In the genomic region with DNA sequence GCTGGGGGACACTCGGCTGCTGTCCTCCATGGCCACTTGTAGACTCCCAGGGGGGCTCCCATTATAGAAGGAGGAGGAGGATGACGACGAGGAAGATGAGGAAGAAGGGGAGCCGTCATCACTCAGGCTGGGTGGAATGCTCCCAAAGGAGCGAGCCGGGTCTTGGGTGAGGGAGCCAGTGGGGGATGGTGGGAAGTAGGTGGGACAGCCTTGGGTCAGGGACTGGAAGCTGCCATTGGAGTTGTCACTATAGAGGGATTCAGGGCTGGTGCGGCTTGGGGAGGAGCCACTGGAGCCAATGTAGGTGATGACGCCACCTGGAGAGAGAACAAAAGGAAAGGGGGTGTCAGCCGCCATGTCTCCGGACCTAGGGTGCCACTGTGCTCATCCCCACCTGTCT, we compare ENCODE assay signal across 10 cellular contexts. TPM values are rescaled to one million over a fixed set of nuclear protein-coding genes. Genes with fewer than 3 reads are reported as not detected.
DNase-seq lines count a peak whose midpoint lies in the region; ATAC-seq and TF ChIP-seq lines count a peak whose summit lies in the region.
"Had no signal": no experiment of that assay in that cellular context is flagged by ENCODE, and none has a peak within 500 bp of the region (broad histone marks: within the 10 kb centered on the region; RNA-seq: fewer than 3 reads in every experiment).

No MANE protein-coding gene starts in this region.

- no peak for TF ChIP-seq CTCF in GM12864 (IDR thresholded peaks at IDR 0.05; ENCODE audit: low read depth, low read length, missing control alignments)
- no peak for TF ChIP-seq CTCF in glutamatergic neuron (IDR thresholded peaks at IDR 0.05; ENCODE audit: partially characterized antibody, unreplicated experiment)

- ATAC-seq in T-helper 17 cell (no peak), GM19023 (IDR thresholded peaks at IDR 0.05; ENCODE audit: unreplicated experiment) (no peak)

- H3K27me3 Mint-ChIP-seq in T-helper 17 cell, result no peaks in the 10 kb centered on the region
- peaks cover 10% of the 10 kb centered on the region for H3K27me3 Mint-ChIP-seq in glutamatergic neuron (ENCODE audit: unreplicated experiment)

- H3K36me3 Mint-ChIP-seq in T-helper 17 cell (ENCODE audit: low read depth), result peaks cover 11% of the 10 kb centered on the region
- H3K36me3 Mint-ChIP-seq in glutamatergic neuron (ENCODE audit: unreplicated experiment), result no peaks in the 10 kb centered on the region

- peaks cover 5% of the 10 kb centered on the region for H3K9me3 Mint-ChIP-seq in glutamatergic neuron (ENCODE audit: unreplicated experiment)

- H3K4me3 Mint-ChIP-seq in T-helper 17 cell (peak overlapping the region; percentile 92), glutamatergic neuron (ENCODE audit: unreplicated experiment) (peak overlapping the region; percentile 52)

- H3K4me3 ChIP-seq in GM12864 (ENCODE audit: low read depth, low read length) (peak overlapping the region; percentile 46; the same call in 1 of the 2 replicates), skin epidermis (peak overlapping the region in 4 of 7 experiments; percentile 35 to 95 (median 74))

- H3K27ac Mint-ChIP-seq in T-helper 17 cell (peak overlapping the region; percentile 100), glutamatergic neuron (ENCODE audit: unreplicated experiment) (no peak overlapping the region)

- H3K9me3 ChIP-seq in T-helper 17 cell (ENCODE audit: control insufficient read depth, low read length, poor library complexity, severe bottlenecking), result no peaks in the 10 kb centered on the region

- H3K4me1 Mint-ChIP-seq in T-helper 17 cell, result peaks cover 73% of the 10 kb centered on the region
- H3K4me1 Mint-ChIP-seq in glutamatergic neuron (ENCODE audit: low read depth, unreplicated experiment), result peaks cover 28% of the 10 kb centered on the region

- H3K27ac ChIP-seq in skin epidermis, result peak overlapping the region in 20 of 21 experiments; percentile 35 to 99 (median 90)

- DNase-seq in GM12864 (ENCODE audit: low read depth), result no peak
- DNase-seq in T-helper 17 cell, result no peak
- no peak for DNase-seq in glutamatergic neuron
- no peak for DNase-seq in NCI-H1048 (lab: John Stamatoyannopoulos, UW)
- DNase-seq in NCI-H748 (lab: John Stamatoyannopoulos, UW; ENCODE audit: unreplicated experiment), result no peak
- no peak for DNase-seq in dedifferentiated amniotic fluid mesenchymal stem cell (ENCODE audit: extremely low spot score)
- DNase-seq: DMS79 treated with DMSO at 0.1 percent for 48 hours, NCI-H524 had no signal

RNA-seq across cellular contexts. Expression of a gene that starts 3.3 kb away (rescaled TPM):
- total RNA-seq in T-helper 17 cell (100 to 1,000 TPM; 102 to 145 TPM), glutamatergic neuron (ENCODE audit: unreplicated experiment) (1.3 TPM)

RNA-seq across cellular contexts. Expression of a gene that starts 24.7 kb away (rescaled TPM):
- total RNA-seq in T-helper 17 cell (100 to 1,000 TPM; 101 to 106 TPM), glutamatergic neuron (ENCODE audit: unreplicated experiment) (110 TPM)

RNA-seq across cellular contexts. Expression of a gene that starts 34.3 kb away (rescaled TPM):
- total RNA-seq in T-helper 17 cell, result 10 to 100 TPM; 29.8 to 32.2 TPM
- 17.6 TPM for total RNA-seq in glutamatergic neuron (ENCODE audit: unreplicated experiment)

RNA-seq across cellular contexts. Expression of a gene that starts 42.9 kb away (rescaled TPM):
- total RNA-seq in T-helper 17 cell, result 10 to 100 TPM; 73.7 to 77.5 TPM
- total RNA-seq in glutamatergic neuron (ENCODE audit: unreplicated experiment), result 172 TPM

RNA-seq across cellular contexts. Expression of a gene that starts 43.2 kb away (rescaled TPM):
- total RNA-seq in T-helper 17 cell, result 100 to 1,000 TPM; 168 to 176 TPM
- total RNA-seq in glutamatergic neuron (ENCODE audit: unreplicated experiment), result 145 TPM

Comparison
In these comparisons a context has a peak if more than half of its experiments do, and no peak if none do; other contexts are left out.
1. RNA of a gene that starts 3.3 kb away (total RNA-seq): 102 to 145 TPM in T-helper 17 cell; 1.3 TPM in glutamatergic neuron (single experiment); every median in the first group is over 10 times any median in the second.